In the genomic region with DNA sequence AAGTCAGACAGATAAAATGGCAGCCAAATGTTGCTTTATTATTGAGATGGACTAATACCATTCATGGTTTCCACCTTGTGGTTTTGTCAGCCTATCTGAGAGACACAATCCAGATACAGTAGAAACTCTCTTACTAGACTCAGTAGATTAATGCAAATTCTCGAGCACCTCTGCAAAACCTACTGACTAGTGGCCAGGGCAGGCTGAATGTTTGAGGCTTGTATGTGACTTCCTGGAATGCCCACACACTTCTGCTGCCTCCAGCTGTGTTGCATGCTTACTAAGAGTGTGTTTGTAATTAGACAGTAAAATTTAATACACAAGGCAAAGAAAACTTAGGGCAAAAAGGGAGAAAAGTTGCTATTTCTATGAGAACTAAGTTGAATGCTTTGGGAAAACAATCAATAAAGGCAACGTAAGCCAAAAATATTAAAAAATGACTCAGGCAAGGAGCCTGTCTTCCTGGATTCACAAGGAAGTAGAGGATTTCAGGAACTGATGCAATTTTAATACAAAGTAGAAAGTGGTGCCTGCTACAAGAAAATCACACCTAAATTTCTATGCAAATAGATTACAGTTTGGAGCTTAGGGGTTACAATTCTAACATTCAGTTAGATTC, we compare ENCODE assay signal across 9 cellular contexts. TPM values are rescaled to one million over a fixed set of nuclear protein-coding genes. Genes with fewer than 3 reads are reported as not detected.
A peak's percentile ranks its signal among the peaks of the same experiment; 100 is the strongest.
DNase-seq lines count a peak whose midpoint lies in the region; ATAC-seq, FAIRE-seq and TF ChIP-seq lines count a peak whose summit lies in the region.
"Had no signal": no experiment of that assay in that cellular context is flagged by ENCODE, and none has a peak within 500 bp of the region (broad histone marks: within the 10 kb centered on the region; RNA-seq: fewer than 3 reads in every experiment).

No MANE protein-coding gene starts in this region.

- FAIRE-seq in GM19239 (lab: Jason Lieb, UNC), result no peak
- FAIRE-seq: small intestine had no signal

- peak in 1 of 2 experiments; percentile 39 for DNase-seq in HL-60 (ENCODE audit: low read depth in 1 of 2, low spot score in 1 of 2)
- peak; percentile 67 for DNase-seq in fibroblast of the aortic adventitia (ENCODE audit: low read depth)
- no peak for DNase-seq in HFFc6
- DNase-seq in left ventricle myocardium superior, result no peak
- DNase-seq in hepatic stellate cell (ENCODE audit: low spot score), result no peak
- no peak for DNase-seq in GM19239 (ENCODE audit: insufficient read length, low spot score)
- DNase-seq: small intestine had no signal

- peak overlapping the region; percentile 37; the same call in 1 of the 2 replicates for H3K27ac ChIP-seq in HL-60 (replicated peaks)

- H3K27ac Mint-ChIP-seq in HFFc6, result no peak overlapping the region

- no peaks in the 10 kb centered on the region for H3K9me3 Mint-ChIP-seq in HFFc6

- peaks cover 13% of the 10 kb centered on the region for H3K4me1 Mint-ChIP-seq in HFFc6 (ENCODE audit: low read depth)

- H3K4me3 Mint-ChIP-seq in HFFc6, result no peak overlapping the region

- H3K27me3 ChIP-seq in HL-60 (ENCODE audit: insufficient read depth, poor library complexity, severe bottlenecking), result no peaks in the 10 kb centered on the region

- TF ChIP-seq CTCF in HL-60 (IDR thresholded peaks at IDR 0.05; ENCODE audit: insufficient read depth, low read length), result no peak
- no peak for TF ChIP-seq CTCF in fibroblast of the aortic adventitia (IDR thresholded peaks at IDR 0.05; ENCODE audit: insufficient read depth, low read length)
- TF ChIP-seq CTCF in HFFc6 (IDR thresholded peaks at IDR 0.05), result no peak

- intact Hi-C loops in left ventricle myocardium superior (cut with micrococcal nuclease), result no loop called here

- H3K27me3 Mint-ChIP-seq in HFFc6 (ENCODE audit: insufficient read depth), result peaks cover 11% of the 10 kb centered on the region

- no peaks in the 10 kb centered on the region for H3K36me3 Mint-ChIP-seq in HFFc6 (ENCODE audit: low read depth)

- H3K4me3 ChIP-seq in HL-60 (replicated peaks; ENCODE audit: insufficient read depth, low read length) (no peak overlapping the region), fibroblast of the aortic adventitia (ENCODE audit: low read depth, low read length) (no peak overlapping the region)

- ATAC-seq in GM18502 (IDR thresholded peaks at IDR 0.05; ENCODE audit: poor library complexity, unreplicated experiment), result peak; percentile 86
- ATAC-seq in GM21737 (IDR thresholded peaks at IDR 0.05; ENCODE audit: unreplicated experiment), result peak; percentile 76
- no peak for ATAC-seq in left ventricle myocardium superior

RNA-seq across cellular contexts. Expression of a gene that starts 30.3 kb away (rescaled TPM):
- 258 and 719 TPM in 2 replicates for total RNA-seq in fibroblast of the aortic adventitia (ENCODE audit: low replicate concordance)
- total RNA-seq in HFFc6 (2021; fragmentation: NEBNext Ultra II Directional; extraction: Animal tissue kit (Norgen Biotek cat#: 25700)), result 100 to 1,000 TPM; 139 to 217 (median 180) TPM
- 85.4 TPM for total RNA-seq in left ventricle myocardium superior

RNA-seq across cellular contexts. Expression of a gene that starts 52.8 kb away (rescaled TPM):
- total RNA-seq in fibroblast of the aortic adventitia (ENCODE audit: low replicate concordance), result 8.5 and 9.1 TPM in 2 replicates
- 10 to 100 TPM; 15.9 to 22.4 (median 18.4) TPM for total RNA-seq in HFFc6 (2021; fragmentation: NEBNext Ultra II Directional; extraction: Animal tissue kit (Norgen Biotek cat#: 25700))
- total RNA-seq in left ventricle myocardium superior, result 13.9 TPM

RNA-seq across cellular contexts. Expression of a gene that starts 53.3 kb away (rescaled TPM):
- total RNA-seq in fibroblast of the aortic adventitia (ENCODE audit: low replicate concordance), result 1.2 and 37.2 TPM in 2 replicates
- total RNA-seq in HFFc6 (2021; fragmentation: NEBNext Ultra II Directional; extraction: Animal tissue kit (Norgen Biotek cat#: 25700)), result 10 to 100 TPM; 16.2 to 37.0 (median 32.5) TPM
- 0.72 TPM for total RNA-seq in left ventricle myocardium superior
